Comparison of ENCODE assay signal across 8 cellular contexts in the genomic region with DNA sequence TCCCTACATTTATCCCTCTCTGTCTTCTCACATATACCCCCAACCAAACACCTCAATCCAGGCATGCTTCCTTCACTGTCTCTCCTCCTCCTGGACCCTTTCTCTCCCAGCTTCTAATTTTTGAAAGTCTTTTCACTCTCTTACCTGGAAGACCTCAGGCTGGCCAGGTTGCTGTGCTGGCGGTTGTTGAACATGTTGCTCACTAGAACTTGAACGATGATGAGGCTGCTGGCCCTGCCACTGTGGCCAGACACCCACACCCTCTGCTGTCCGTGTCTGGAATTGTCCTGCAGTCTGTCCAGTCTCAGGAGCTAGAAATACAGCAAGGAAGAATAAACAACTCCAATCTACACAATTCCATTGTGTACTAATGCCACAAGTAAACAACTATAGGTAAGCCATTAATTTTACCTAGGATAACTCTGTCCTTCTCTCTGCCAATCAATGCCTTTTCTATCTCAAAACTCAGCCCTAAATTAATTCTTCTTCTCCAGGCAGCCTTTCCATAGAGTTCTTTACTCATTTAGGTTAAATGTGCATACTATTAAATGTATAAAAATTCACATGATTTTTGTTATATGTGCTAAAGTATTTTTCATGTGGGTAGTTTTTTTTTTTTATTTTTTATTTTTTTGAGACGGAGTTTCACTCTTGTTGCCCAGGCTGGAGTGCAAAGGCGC. TPM values are rescaled to one million over a fixed set of nuclear protein-coding genes. Genes with fewer than 3 reads are reported as not detected.
DNase-seq lines count a peak whose midpoint lies in the region; ATAC-seq, FAIRE-seq and TF ChIP-seq lines count a peak whose summit lies in the region.

No MANE protein-coding gene starts in this region.

- intact Hi-C loops in right cardiac atrium (cut with DNase I): no loop called here

- H3K27me3 Mint-ChIP-seq in activated CD4-positive, alpha-beta memory T cell treated with anti-CD3 and anti-CD28 coated beads, Interleukin-2, amount 10 ng/mL, durations not matched to agents 7 days and 5 days: no peaks in the 10 kb centered on the region
- H3K27me3 Mint-ChIP-seq in T-helper 17 cell: no peaks in the 10 kb centered on the region

- no peaks in the 10 kb centered on the region for H3K9me3 Mint-ChIP-seq in activated CD4-positive, alpha-beta memory T cell treated with anti-CD3 and anti-CD28 coated beads, Interleukin-2, amount 10 ng/mL, durations not matched to agents 7 days and 5 days

- H3K27ac ChIP-seq in right cardiac atrium (ENCODE audit: low read length): no peak overlapping the region

- POLR2A ChIA-PET in activated CD4-positive, alpha-beta memory T cell treated with anti-CD3 and anti-CD28 coated beads, Interleukin-2, amount 10 ng/mL, durations not matched to agents 7 days and 5 days (lab: Charles Lee): interaction anchor here (1.0 to 1.2 kb wide), 2 partner anchors 116 to 183 kb away, joined by 3 to 4 read pairs; no protein-coding TSS in a partner anchor

- no peak overlapping the region for H3K4me3 Mint-ChIP-seq in activated CD4-positive, alpha-beta memory T cell treated with anti-CD3 and anti-CD28 coated beads, Interleukin-2, amount 10 ng/mL, durations not matched to agents 7 days and 5 days
- no peak overlapping the region for H3K4me3 Mint-ChIP-seq in T-helper 17 cell

- no peaks in the 10 kb centered on the region for H3K27me3 ChIP-seq in right cardiac atrium (ENCODE audit: control insufficient read depth, insufficient read depth)

- FAIRE-seq in frontal cortex (lab: Jason Lieb, UNC): no peak

- H3K4me1 Mint-ChIP-seq in activated CD4-positive, alpha-beta memory T cell treated with anti-CD3 and anti-CD28 coated beads, Interleukin-2, amount 10 ng/mL, durations not matched to agents 7 days and 5 days: peaks cover 1% of the 10 kb centered on the region
- H3K4me1 Mint-ChIP-seq in T-helper 17 cell: peaks cover 5% of the 10 kb centered on the region

- peaks cover 27% of the 10 kb centered on the region for H3K36me3 Mint-ChIP-seq in activated CD4-positive, alpha-beta memory T cell treated with anti-CD3 and anti-CD28 coated beads, Interleukin-2, amount 10 ng/mL, durations not matched to agents 7 days and 5 days (ENCODE audit: low read depth)
- H3K36me3 Mint-ChIP-seq in T-helper 17 cell (ENCODE audit: low read depth): peaks cover 6% of the 10 kb centered on the region

- TF ChIP-seq CTCF in GM12873 (IDR thresholded peaks at IDR 0.05; ENCODE audit: insufficient read depth, low read depth, low read length, missing control alignments): peak; percentile 64

- H3K27ac Mint-ChIP-seq in activated CD4-positive, alpha-beta memory T cell treated with anti-CD3 and anti-CD28 coated beads, Interleukin-2, amount 10 ng/mL, durations not matched to agents 7 days and 5 days: no peak overlapping the region
- no peak overlapping the region for H3K27ac Mint-ChIP-seq in T-helper 17 cell

- WGBS in right cardiac atrium: 47% methylated on average over 5 of the region's 5 CpGs

- no peaks in the 10 kb centered on the region for H3K4me1 ChIP-seq in right cardiac atrium (ENCODE audit: control insufficient read depth, insufficient read depth, low read length)

- DNase-seq in AG08396 (ENCODE audit: low spot score) (peak; percentile 73), NCI-H2196 (lab: John Stamatoyannopoulos, UW; ENCODE audit: unreplicated experiment) (peak; percentile 69), right cardiac atrium (peak; percentile 51 to 84 (median 75)), T-helper 17 cell (no peak), frontal cortex (ENCODE audit: low spot score in 2 of 2) (no peak)
- peak; percentile 18 for DNase-seq in activated CD4-positive, alpha-beta memory T cell treated with anti-CD3 and anti-CD28 coated beads, Interleukin-2, amount 10 ng/mL, durations not matched to agents 7 days and 5 days
- DNase-seq in stimulated activated CD4-positive, alpha-beta T cell treated with anti-CD3 and anti-CD28 coated beads, Interleukin-4, amount 100 ng/mL, for 24 hours: peak; percentile 4

- CTCF ChIA-PET in activated CD4-positive, alpha-beta memory T cell treated with anti-CD3 and anti-CD28 coated beads, Interleukin-2, amount 10 ng/mL, durations not matched to agents 7 days and 5 days (lab: Charles Lee): interaction anchor here (0.6 to 1.7 kb wide), 3 partner anchors 11 to 116 kb away, joined by 3 to 7 read pairs (median 6); partner anchors contain the start of gene GOLPH3L

- H3K4me3 ChIP-seq in right cardiac atrium (ENCODE audit: low read length): no peak overlapping the region

- H3K9me3 ChIP-seq in right cardiac atrium (ENCODE audit: control insufficient read depth, low read length) (no peaks in the 10 kb centered on the region), T-helper 17 cell (ENCODE audit: control insufficient read depth, low read length, poor library complexity, severe bottlenecking) (no peaks in the 10 kb centered on the region)

- peak; percentile 70 to 81 for ATAC-seq in right cardiac atrium
- no peak for ATAC-seq in T-helper 17 cell

RNA-seq across cellular contexts. Expression of gene CTSK, which starts 5.1 kb away (rescaled TPM):
- 1 to 10 TPM; 5.3 to 5.4 TPM for total RNA-seq in activated CD4-positive, alpha-beta memory T cell treated with anti-CD3 and anti-CD28 coated beads, Interleukin-2, amount 10 ng/mL, durations not matched to agents 7 days and 5 days
- total RNA-seq in right cardiac atrium (10 to 100 TPM; 13.6 to 22.2 (median 16.1) TPM), T-helper 17 cell (10 to 100 TPM in 1 of 2 donors, 1 to 10 TPM in 1; 8.7 to 10.4 TPM), frontal cortex (6.9 TPM)
- polyA plus RNA-seq in right cardiac atrium: 13.5 TPM

RNA-seq across cellular contexts. Expression of gene CTSS, which starts 47.6 kb away (rescaled TPM):
- 100 to 1,000 TPM; 123 to 127 TPM for total RNA-seq in activated CD4-positive, alpha-beta memory T cell treated with anti-CD3 and anti-CD28 coated beads, Interleukin-2, amount 10 ng/mL, durations not matched to agents 7 days and 5 days
- total RNA-seq in right cardiac atrium (10 to 100 TPM; 34.8 to 64.7 (median 52.5) TPM), T-helper 17 cell (100 to 1,000 TPM; 103 to 139 TPM), frontal cortex (6.9 TPM)
- 8.7 TPM for polyA plus RNA-seq in right cardiac atrium

Comparison
In these comparisons a context has a peak if more than half of its experiments do, and no peak if none do; other contexts are left out.
1. DNase-seq: peak in AG08396 (single experiment), NCI-H2196 (single experiment), activated CD4-positive, alpha-beta memory T cell treated with anti-CD3 and anti-CD28 coated beads, Interleukin-2, amount 10 ng/mL, durations not matched to agents 7 days and 5 days (single experiment), right cardiac atrium (3 of 3) and stimulated activated CD4-positive, alpha-beta T cell treated with anti-CD3 and anti-CD28 coated beads, Interleukin-4, amount 100 ng/mL, for 24 hours (single experiment); none in T-helper 17 cell (0 of 3) and frontal cortex (0 of 2).